In genomic region chr12:104416637-104417036, GRCh38 we compare ENCODE assay signal across 18 cellular contexts. TPM values are rescaled to one million over a fixed set of nuclear protein-coding genes. Genes with fewer than 3 reads are reported as not detected.
DNase-seq lines count a peak whose midpoint lies in the region; TF ChIP-seq lines count a peak whose summit lies in the region.
"Had no signal": no experiment of that assay in that cellular context is flagged by ENCODE, and none has a peak within 500 bp of the region (broad histone marks: within the 10 kb centered on the region; RNA-seq: fewer than 3 reads in every experiment).

No MANE protein-coding gene starts in this region.

- TF ChIP-seq CTCF in PC-9 (conservative IDR thresholded peaks at IDR 0.05) (no peak), neural progenitor cell (IDR thresholded peaks at IDR 0.05) (no peak)

- TF ChIP-seq RAD21 in Ishikawa (IDR thresholded peaks at IDR 0.05; ENCODE audit: low read depth) = no peak

- peaks cover 49% of the 10 kb centered on the region for H3F3A ChIP-seq in PC-9 (ENCODE audit: insufficient read depth, low read depth)
- H3F3A ChIP-seq in neural progenitor cell (ENCODE audit: low read depth) = peaks cover 3% of the 10 kb centered on the region

- H3K27me3 Mint-ChIP-seq in neural progenitor cell (ENCODE audit: insufficient read depth, low read depth) = no peaks in the 10 kb centered on the region
- H3K27me3 Mint-ChIP-seq: B cell; CD4-positive, alpha-beta T cell had no signal

- no peak overlapping the region for H3K9ac ChIP-seq in neural progenitor cell
- H3K9ac ChIP-seq: BLaER1 treated with 17β-estradiol and CSF1 and Interleukin-3, amounts not matched to agents 10 nM and 100 nM had no signal

- CTCF ChIA-PET in PC-9 (lab: Charles Lee) = interaction anchor here (0.6 kb wide), 1 partner anchor 38 kb away, joined by 5 read pairs; no protein-coding TSS in a partner anchor

- H3K9me2 ChIP-seq in PC-9 (ENCODE audit: insufficient read depth) = no peaks in the 10 kb centered on the region

- H2AFZ ChIP-seq in PC-9 = no peak overlapping the region
- no peak overlapping the region for H2AFZ ChIP-seq in neural progenitor cell (replicated peaks)

- no peaks in the 10 kb centered on the region; the same call in 1 of the 2 replicates for H3K9me3 ChIP-seq in PC-9 (ENCODE audit: insufficient read depth, low read depth)
- H3K9me3 ChIP-seq in neural progenitor cell (ENCODE audit: low read depth) = no peaks in the 10 kb centered on the region
- H3K9me3 ChIP-seq: A549, Caco-2 had no signal

- H3K9me3 Mint-ChIP-seq in neural progenitor cell = peaks cover 2% of the 10 kb centered on the region
- H3K9me3 Mint-ChIP-seq: CD4-positive, alpha-beta T cell; CD8-positive, alpha-beta T cell had no signal

- H4K20me1 ChIP-seq in PC-9 (ENCODE audit: insufficient read depth) = no peaks in the 10 kb centered on the region
- H4K20me1 ChIP-seq in neural progenitor cell (ENCODE audit: low read depth) = no peaks in the 10 kb centered on the region
- H4K20me1 ChIP-seq: BLaER1 treated with 17β-estradiol and CSF1 and Interleukin-3, amounts not matched to agents 10 nM and 100 nM had no signal

- H3K4me1 ChIP-seq in PC-9 (replicated peaks; ENCODE audit: insufficient read depth) (peaks cover 80% of the 10 kb centered on the region), neural progenitor cell (peaks cover 12% of the 10 kb centered on the region)
- H3K4me1 ChIP-seq: A549; BLaER1 treated with 17β-estradiol and CSF1 and Interleukin-3, amounts not matched to agents 10 nM and 100 nM; Caco-2 had no signal

- no peaks in the 10 kb centered on the region for H3K36me3 Mint-ChIP-seq in neural progenitor cell
- H3K36me3 Mint-ChIP-seq: CD8-positive, alpha-beta T cell had no signal

- H3K4me3 ChIP-seq in PC-9 (no peak overlapping the region), neural progenitor cell (no peak overlapping the region)
- H3K4me3 ChIP-seq: A549; BLaER1 treated with 17β-estradiol and CSF1 and Interleukin-3, amounts not matched to agents 10 nM and 100 nM had no signal

- H3K27me3 ChIP-seq in PC-9 (ENCODE audit: insufficient read depth, low read depth) = no peaks in the 10 kb centered on the region
- H3K27me3 ChIP-seq in neural progenitor cell = no peaks in the 10 kb centered on the region
- H3K27me3 ChIP-seq: BLaER1 treated with 17β-estradiol and CSF1 and Interleukin-3, amounts not matched to agents 10 nM and 100 nM had no signal

- H3K27ac Mint-ChIP-seq in neural progenitor cell = no peak overlapping the region
- H3K27ac Mint-ChIP-seq: B cell; CD4-positive, alpha-beta T cell; CD8-positive, alpha-beta T cell had no signal

- H3K4me1 Mint-ChIP-seq in neural progenitor cell = peaks cover 3% of the 10 kb centered on the region

- peak; percentile 55; the same call in 1 of the 2 replicates for TF ChIP-seq EP300 in Ishikawa (IDR thresholded peaks at IDR 0.05; ENCODE audit: borderline replicate concordance)

- no TSS peak for BruUV-seq in PC-9 (replicated peaks; lab: Mats Ljungman, UMichigan)

- no peaks in the 10 kb centered on the region for H3K36me3 ChIP-seq in PC-9 (ENCODE audit: low read depth)
- no peaks in the 10 kb centered on the region for H3K36me3 ChIP-seq in neural progenitor cell
- H3K36me3 ChIP-seq: BLaER1 treated with 17β-estradiol and CSF1 and Interleukin-3, amounts not matched to agents 10 nM and 100 nM had no signal

- POLR2A ChIA-PET in PC-9 (lab: Charles Lee; ENCODE audit: unreplicated experiment) = no interaction called here

- H3K4me3 Mint-ChIP-seq in neural progenitor cell = no peak overlapping the region
- H3K4me3 Mint-ChIP-seq: B cell; CD4-positive, alpha-beta T cell; CD8-positive, alpha-beta T cell had no signal

- 0 out of 2 replicates have a peak overlapping the region, but pooled peaks have one; percentile 53 for H3K27ac ChIP-seq in PC-9
- no peak overlapping the region for H3K27ac ChIP-seq in neural progenitor cell
- H3K27ac ChIP-seq: 22Rv1; A549; BLaER1 treated with 17β-estradiol and CSF1 and Interleukin-3, amounts not matched to agents 10 nM and 100 nM; C4-2B had no signal

- H3K4me2 ChIP-seq in PC-9 (peak overlapping the region; percentile 13; the same call in 1 of the 2 replicates), neural progenitor cell (no peak overlapping the region)
- H3K4me2 ChIP-seq: A549; BLaER1 treated with 17β-estradiol and CSF1 and Interleukin-3, amounts not matched to agents 10 nM and 100 nM had no signal

- peaks cover 4% of the 10 kb centered on the region for H3K79me2 ChIP-seq in PC-9 (ENCODE audit: low read depth)
- H3K79me2 ChIP-seq in neural progenitor cell (ENCODE audit: low read depth) = no peaks in the 10 kb centered on the region

- intact Hi-C loops in PC-9 (cut with micrococcal nuclease; ENCODE audit: unreplicated experiment) = no loop called here

- no peak for DNase-seq in PC-9
- DNase-seq in left kidney (ENCODE audit: low read depth, low spot score) = peak; percentile 68
- no peak for DNase-seq in NCI-H82 treated with DMSO at 0.1 percent for 48 hours (lab: John Stamatoyannopoulos, UW; ENCODE audit: unreplicated experiment)
- no peak for DNase-seq in SIG-M5 treated with dmso at 0.1 percent for 504 hours (lab: John Stamatoyannopoulos, UW; ENCODE audit: unreplicated experiment)
- no peak for DNase-seq in neural progenitor cell (ENCODE audit: low spot score)
- DNase-seq: AML-193; Caco-2; Calu3; CD4-positive, alpha-beta T cell; CD8-positive, alpha-beta T cell; DMS79 treated with DMSO at 0.1 percent for 48 hours; GF-D8 had no signal

TF ChIP-seq in Ishikawa, 13 proteins besides CTCF, POLR2A, EP300 and RAD21:
- no peak for TF ChIP-seq MAX (IDR thresholded peaks at IDR 0.05)
- TF ChIP-seq YY1 (IDR thresholded peaks at IDR 0.05; ENCODE audit: low read depth) = 0 out of 2 replicates have a peak, but pooled peaks have one; percentile 39
- no peak for TF ChIP-seq TEAD4 (IDR thresholded peaks at IDR 0.05)

RNA-seq across cellular contexts. Expression of gene CHST11, which starts 40.1 kb away (rescaled TPM):
- total RNA-seq in PC-9 (2021) = 39.9 and 52.2 TPM in 2 replicates
- total RNA-seq in neural progenitor cell (ENCODE audit: low replicate concordance) = 7.7 and 10.2 TPM in 2 replicates
